Comparison of ENCODE assay signal across 8 cellular contexts in genomic region chr1:185674201-185674600, GRCh38. TPM values are rescaled to one million over a fixed set of nuclear protein-coding genes. Genes with fewer than 3 reads are reported as not detected.
DNase-seq lines count a peak whose midpoint lies in the region; ATAC-seq and TF ChIP-seq lines count a peak whose summit lies in the region.

No MANE protein-coding gene starts in this region.

- no peak for TF ChIP-seq CTCF in endodermal cell (conservative IDR thresholded peaks at IDR 0.05)

- H3K4me1 Mint-ChIP-seq in endodermal cell = peaks cover 14% of the 10 kb centered on the region

- H3K4me3 ChIP-seq in endodermal cell (ENCODE audit: low read length) = no peak overlapping the region

- H3K27me3 Mint-ChIP-seq in endodermal cell (ENCODE audit: insufficient read depth) = peaks cover 51% of the 10 kb centered on the region

- peak; percentile 72 for ATAC-seq in GM21526 (IDR thresholded peaks at IDR 0.05; ENCODE audit: low FRiP score, unreplicated experiment)
- ATAC-seq in left lobe of liver = peak; percentile 26
- ATAC-seq in HG03439 (IDR thresholded peaks at IDR 0.05; ENCODE audit: unreplicated experiment) = no peak

- DNase-seq in DMS153 treated with DMSO at 0.1 percent for 48 hours (lab: John Stamatoyannopoulos, UW; ENCODE audit: unreplicated experiment) (peak; percentile 81), NOMO-1 (lab: John Stamatoyannopoulos, UW; ENCODE audit: unreplicated experiment in 2 of 2) (peak; percentile 58 to 83), left lobe of liver (ENCODE audit: low spot score) (no peak), NCI-H226 (no peak), endodermal cell (no peak)
- DNase-seq in activated CD4-positive, CD25-positive, alpha-beta regulatory T cell treated with anti-CD3 and anti-CD28 coated beads, Interleukin-2, amount 50 U/mL, for 72 hours = no peak

- no peak overlapping the region for H3K27ac ChIP-seq in endodermal cell (ENCODE audit: low read depth, low read length)

- no peaks in the 10 kb centered on the region for H3K4me1 ChIP-seq in endodermal cell (ENCODE audit: control insufficient read depth, insufficient read depth, low read length)

- no peaks in the 10 kb centered on the region for H3K36me3 ChIP-seq in endodermal cell (ENCODE audit: control insufficient read depth, insufficient read depth, low read length)

- 88 to 89% methylated on average over 2 to 5 of the region's 5 CpGs for WGBS in endodermal cell (ENCODE audit: insufficient coverage in 1 of 2, insufficient read length in 1 of 2), 2 experiments

- H3K9me3 ChIP-seq in endodermal cell (ENCODE audit: control insufficient read depth, low read length) = no peaks in the 10 kb centered on the region

- H3K27ac Mint-ChIP-seq in endodermal cell = no peak overlapping the region

- H3K4me3 Mint-ChIP-seq in endodermal cell = no peak overlapping the region

- no peaks in the 10 kb centered on the region for H3K36me3 Mint-ChIP-seq in endodermal cell (ENCODE audit: low read depth)

- H3K27me3 ChIP-seq in endodermal cell (ENCODE audit: control insufficient read depth, insufficient read depth, low read length, poor library complexity, severe bottlenecking) = peaks cover 19% of the 10 kb centered on the region

- H3K9me3 Mint-ChIP-seq in endodermal cell = no peaks in the 10 kb centered on the region

- no peak overlapping the region for H3K9ac ChIP-seq in endodermal cell (ENCODE audit: extremely low read depth, low read length, poor library complexity, severe bottlenecking)

RNA-seq across cellular contexts. Expression of gene HMCN1, which starts 60.0 kb away (rescaled TPM):
- total RNA-seq in left lobe of liver (8.6 TPM), endodermal cell (1 to 10 TPM; 6.5 to 7.4 TPM)
- 10.6 TPM for polyA plus RNA-seq in endodermal cell (2013, experiment 1 of 2)
- 7.2 TPM for polyA plus RNA-seq in endodermal cell (2013, experiment 2 of 2)

Comparison
In these comparisons a context has a peak if more than half of its experiments do, and no peak if none do; other contexts are left out.
1. DNase-seq: peak in DMS153 treated with DMSO at 0.1 percent for 48 hours (single experiment) and NOMO-1 (2 of 2); none in left lobe of liver (single experiment), NCI-H226 (single experiment), endodermal cell (single experiment) and activated CD4-positive, CD25-positive, alpha-beta regulatory T cell treated with anti-CD3 and anti-CD28 coated beads, Interleukin-2, amount 50 U/mL, for 72 hours (single experiment).